ENCODE assay signal across 10 cellular contexts in the genomic region with DNA sequence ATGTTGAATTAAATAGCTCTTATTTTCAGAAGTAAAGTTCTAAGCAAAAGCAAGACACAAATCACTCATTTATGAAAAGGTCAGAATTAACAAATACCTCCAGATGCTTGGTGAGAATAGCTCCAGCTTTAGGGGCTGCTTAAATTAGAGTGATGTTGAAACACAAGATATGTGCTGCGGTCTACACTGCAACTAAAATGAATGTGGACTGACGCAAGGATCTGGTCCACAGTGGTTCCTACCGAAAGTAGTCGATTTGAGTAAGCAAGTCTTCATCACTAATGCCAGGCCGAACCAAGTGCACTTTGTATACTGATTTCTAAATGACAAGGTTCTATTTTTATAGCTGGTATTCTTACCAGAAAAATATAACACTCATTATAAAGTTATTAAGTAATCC.
DNase-seq lines count a peak whose midpoint lies in the region; ATAC-seq and TF ChIP-seq lines count a peak whose summit lies in the region.
"Had no signal": no experiment of that assay in that cellular context is flagged by ENCODE, and none has a peak within 500 bp of the region (broad histone marks: within the 10 kb centered on the region; RNA-seq: fewer than 3 reads in every experiment).

No MANE protein-coding gene starts in this region.

- H3K4me3 ChIP-seq in ACC112 (ENCODE audit: low read depth, low read length) (no peak overlapping the region), BE2C (ENCODE audit: low read depth, low read length) (no peak overlapping the region), body of pancreas (no peak overlapping the region), coronary artery (no peak overlapping the region)

- H3K36me3 ChIP-seq in ACC112 (ENCODE audit: insufficient read depth, low read length): 0 out of 2 replicates have a peak, but pooled peaks cover 8% of the 10 kb centered on the region
- no peaks in the 10 kb centered on the region for H3K36me3 ChIP-seq in BE2C
- no peaks in the 10 kb centered on the region for H3K36me3 ChIP-seq in body of pancreas (replicated peaks in 1 of 2; ENCODE audit: insufficient read depth in 1 of 2, low read depth in 2 of 2)

- TF ChIP-seq CTCF in BE2C (IDR thresholded peaks at IDR 0.05; ENCODE audit: low read depth, low read length): no peak
- no peak for TF ChIP-seq CTCF in body of pancreas (IDR thresholded peaks at IDR 0.05)
- TF ChIP-seq CTCF in coronary artery (IDR thresholded peaks at IDR 0.05): no peak

- H2AFZ ChIP-seq in ACC112 (ENCODE audit: low read length, unreplicated experiment): no peak overlapping the region

- no peaks in the 10 kb centered on the region for H3K79me2 ChIP-seq in ACC112 (ENCODE audit: control insufficient read depth, insufficient read depth, low read length, unreplicated experiment)

- H3K27me3 ChIP-seq in ACC112 (ENCODE audit: insufficient read depth, low read length) (no peaks in the 10 kb centered on the region), BE2C (no peaks in the 10 kb centered on the region), body of pancreas (no peaks in the 10 kb centered on the region)

- H3K9me3 ChIP-seq in BE2C (no peaks in the 10 kb centered on the region; the same call in 1 of the 2 replicates), body of pancreas (no peaks in the 10 kb centered on the region)

- H3K4me1 ChIP-seq in ACC112 (ENCODE audit: control insufficient read depth, insufficient read depth, low read length, unreplicated experiment): peaks cover 30% of the 10 kb centered on the region
- H3K4me1 ChIP-seq in BE2C: peaks cover 6% of the 10 kb centered on the region
- H3K4me1 ChIP-seq in body of pancreas: no peaks in the 10 kb centered on the region

- ATAC-seq in GM19043 (IDR thresholded peaks at IDR 0.05; ENCODE audit: low read depth, unreplicated experiment): peak; percentile 84
- peak; percentile 92 for ATAC-seq in HG02885 (IDR thresholded peaks at IDR 0.05; ENCODE audit: poor library complexity, unreplicated experiment)
- no peak for ATAC-seq in body of pancreas

- TF ChIP-seq POLR2A in body of pancreas (IDR thresholded peaks at IDR 0.05): no peak

- H3K27ac ChIP-seq in ACC112 (ENCODE audit: low read depth, low read length) (peak overlapping the region; percentile 82), body of pancreas (no peak overlapping the region), coronary artery (no peak overlapping the region)

- intact Hi-C loops in body of pancreas (cut with DNase I): no loop called here

- WGBS in body of pancreas, 2 donors: 96 to 97% methylated on average over 5 of the region's 5 CpGs

- DNase-seq in NOMO-1 treated with dmso at 0.1 percent for 144 hours (lab: John Stamatoyannopoulos, UW; ENCODE audit: unreplicated experiment) (peak; percentile 58), BE2C (no peak), body of pancreas (no peak), NCI-H2029 (lab: John Stamatoyannopoulos, UW) (no peak), coronary artery (ENCODE audit: low spot score) (no peak)
- DNase-seq: activated CD8-positive, alpha-beta memory T cell treated with anti-CD3 and anti-CD28 coated beads, Interleukin-2, amount 50 U/mL, for 4 hours; OCI-M1 had no signal
